In the genomic region with DNA sequence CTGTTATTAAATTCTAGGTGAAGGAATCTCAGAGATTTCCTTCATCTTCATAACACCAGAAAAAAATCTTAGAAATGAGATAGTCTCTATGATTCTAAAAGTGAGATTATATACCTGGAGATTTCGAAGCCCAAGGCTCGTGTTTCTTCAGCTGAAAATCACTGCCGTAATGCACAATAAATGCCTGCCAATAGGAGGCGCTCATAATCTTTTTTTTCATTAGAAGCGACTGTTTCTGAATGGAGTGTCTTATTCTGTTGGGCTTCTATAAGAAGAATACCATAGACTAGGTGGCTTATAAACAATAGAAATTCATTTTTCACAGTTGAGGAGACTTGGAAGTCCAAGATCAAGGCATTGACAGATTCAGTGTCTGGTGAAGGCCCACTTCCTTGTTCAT, we compare ENCODE assay signal across 15 cellular contexts.
DNase-seq lines count a peak whose midpoint lies in the region; ATAC-seq, FAIRE-seq and TF ChIP-seq lines count a peak whose summit lies in the region.
"Had no signal": no experiment of that assay in that cellular context is flagged by ENCODE, and none has a peak within 500 bp of the region (broad histone marks: within the 10 kb centered on the region; RNA-seq: fewer than 3 reads in every experiment).

No MANE protein-coding gene starts in this region.

- no peak overlapping the region for H3K4me3 ChIP-seq in GM12864 (ENCODE audit: low read depth, low read length)
- H3K4me3 ChIP-seq in KMS-11 (IDR thresholded peaks at IDR 0.05; ENCODE audit: insufficient read depth, low read depth, low read length), result no peak overlapping the region
- H3K4me3 ChIP-seq in astrocyte of the spinal cord (ENCODE audit: low read depth, low read length), result no peak overlapping the region
- H3K4me3 ChIP-seq in pancreas, result no peak overlapping the region
- H3K4me3 ChIP-seq: left lung, psoas muscle, stomach had no signal

- TF ChIP-seq CTCF in GM12864 (IDR thresholded peaks at IDR 0.05; ENCODE audit: low read depth, low read length, missing control alignments) (peak; percentile 38), KMS-11 (conservative IDR thresholded peaks at IDR 0.05; ENCODE audit: low read depth, low read length) (peak; percentile 38), astrocyte of the spinal cord (IDR thresholded peaks at IDR 0.05; ENCODE audit: low read depth, low read length) (peak; percentile 15), pancreas (IDR thresholded peaks at IDR 0.05) (peak in 3 of 4 donors; percentile 8 to 31 (median 23))

- DNase-seq in GM12864 (ENCODE audit: low read depth), result no peak
- no peak for DNase-seq in astrocyte of the spinal cord (ENCODE audit: low read depth, low spot score)
- DNase-seq in pancreas, result peak in 1 of 6 donors; percentile 12
- no peak for DNase-seq in foreskin melanocyte
- no peak for DNase-seq in central memory CD4-positive, alpha-beta T cell
- DNase-seq: activated CD8-positive, alpha-beta memory T cell treated with anti-CD3 and anti-CD28 coated beads for 24 hours; CD4-positive, alpha-beta T cell; left lung; NCI-H1092; psoas muscle; stomach had no signal

- H3K36me3 ChIP-seq in KMS-11 (ENCODE audit: insufficient read depth), result no peaks in the 10 kb centered on the region
- H3K36me3 ChIP-seq in pancreas, result no peaks in the 10 kb centered on the region
- H3K36me3 ChIP-seq: left lung, stomach had no signal

- in situ Hi-C loops in astrocyte of the spinal cord (cut with HindIII; ENCODE audit: low sequenced_read_pairs), result no loop called here

- no peaks in the 10 kb centered on the region for H4K20me1 ChIP-seq in KMS-11 (ENCODE audit: insufficient read depth)

- WGBS in pancreas, 2 donors, result 56 to 61% methylated on average over 5 of the region's 5 CpGs

- no peaks in the 10 kb centered on the region for H3K9me3 ChIP-seq in pancreas
- H3K9me3 ChIP-seq: left lung, psoas muscle, stomach had no signal

- H3K27ac ChIP-seq in KMS-11 (no peak overlapping the region), pancreas (no peak overlapping the region)
- H3K27ac ChIP-seq: left lung, psoas muscle, stomach, VCaP had no signal

- no peaks in the 10 kb centered on the region for H3K79me2 ChIP-seq in KMS-11 (ENCODE audit: insufficient read depth, low read depth)

- H3K4me1 ChIP-seq in KMS-11 (ENCODE audit: low read depth, poor library complexity, severe bottlenecking) (no peaks in the 10 kb centered on the region), pancreas (no peaks in the 10 kb centered on the region)
- H3K4me1 ChIP-seq: left lung had no signal

- no peak overlapping the region for H2AFZ ChIP-seq in KMS-11 (ENCODE audit: low read depth)

- H3K9ac ChIP-seq in KMS-11, result no peak overlapping the region

- no peak for FAIRE-seq in pancreas (lab: Jason Lieb, UNC)
- FAIRE-seq: HTR-8/SVneo had no signal

- H3K27me3 ChIP-seq in KMS-11 (ENCODE audit: insufficient read depth, low read depth) (no peaks in the 10 kb centered on the region), pancreas (no peaks in the 10 kb centered on the region)
- H3K27me3 ChIP-seq: left lung, stomach had no signal

- no peak overlapping the region for H3K4me2 ChIP-seq in KMS-11

- intact Hi-C loops in pancreas (cut with DNase I), result no loop called here

- peak in 3 of 4 donors; percentile 64 to 73 (median 66) for ATAC-seq in pancreas
- ATAC-seq in HG03280 (IDR thresholded peaks at IDR 0.05; ENCODE audit: unreplicated experiment), result no peak
- ATAC-seq: left lung, psoas muscle had no signal
